In the genomic region with DNA sequence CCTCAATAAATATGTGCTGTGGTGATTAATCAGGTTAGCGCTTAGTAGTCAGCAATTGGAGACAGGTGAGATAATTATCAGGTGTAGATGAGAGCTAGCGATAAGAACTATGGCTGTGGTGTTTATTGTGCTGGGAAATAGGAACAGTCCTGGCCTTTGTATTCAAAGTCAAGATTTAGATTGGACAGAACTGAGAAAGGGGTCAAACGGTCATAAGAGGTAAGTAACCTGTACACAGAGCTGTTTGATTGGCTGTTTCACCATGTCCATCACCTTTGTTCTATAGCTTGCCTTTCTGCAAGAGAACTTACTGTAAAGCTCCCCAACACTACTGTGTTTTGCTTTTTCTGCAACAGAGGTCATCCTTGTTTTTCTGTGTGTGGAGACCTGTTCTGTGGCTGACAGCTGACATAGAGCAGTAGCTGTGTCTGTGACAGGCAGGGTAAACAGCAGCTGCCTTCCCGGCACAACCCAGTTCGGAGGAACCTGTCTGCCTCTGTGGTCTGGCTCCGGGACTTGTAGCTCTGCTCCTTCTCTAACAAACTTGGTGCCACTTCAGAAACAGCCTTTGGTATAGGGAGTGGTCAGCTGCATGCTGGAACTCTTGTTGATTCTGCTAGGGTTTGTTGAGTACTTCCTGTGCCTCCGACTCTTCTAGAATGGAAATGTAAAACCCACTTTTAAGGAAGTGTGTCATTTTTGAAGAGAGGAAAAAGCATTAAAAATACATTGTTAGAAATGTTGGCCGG, we compare ENCODE assay signal across 9 cellular contexts. TPM values are rescaled to one million over a fixed set of nuclear protein-coding genes. Genes with fewer than 3 reads are reported as not detected.
DNase-seq lines count a peak whose midpoint lies in the region; ATAC-seq, FAIRE-seq and TF ChIP-seq lines count a peak whose summit lies in the region.
"Had no signal": no experiment of that assay in that cellular context is flagged by ENCODE, and none has a peak within 500 bp of the region (broad histone marks: within the 10 kb centered on the region; RNA-seq: fewer than 3 reads in every experiment).

No MANE protein-coding gene starts in this region.

- CTCF ChIA-PET in A673 (lab: Charles Lee), result no interaction called here

- FAIRE-seq in GM19239 (lab: Jason Lieb, UNC), result peak; percentile 42

- H3K4me3 ChIP-seq in gastroesophageal sphincter (no peak overlapping the region), sigmoid colon (no peak overlapping the region), A673 (ENCODE audit: low read depth, low read length, poor library complexity, severe bottlenecking) (no peak overlapping the region)

- TF ChIP-seq CTCF in VCaP (conservative IDR thresholded peaks at IDR 0.05) (no peak), gastroesophageal sphincter (IDR thresholded peaks at IDR 0.05) (no peak), sigmoid colon (IDR thresholded peaks at IDR 0.05) (no peak), A673 (conservative IDR thresholded peaks at IDR 0.05; ENCODE audit: low read depth, low read length) (no peak)

- POLR2A ChIA-PET in A673 (lab: Charles Lee; ENCODE audit: low non-redundant PET), result no interaction called here

- intact Hi-C loops in sigmoid colon (cut with DNase I) (loop anchor here (2.0 kb wide), 1 partner anchor 21 kb away; a partner anchor contains a TSS), A673 (cut with micrococcal nuclease; ENCODE audit: unreplicated experiment) (no loop called here)

- TF ChIP-seq EP300 in gastroesophageal sphincter (IDR thresholded peaks at IDR 0.05) (no peak), sigmoid colon (IDR thresholded peaks at IDR 0.05) (peak in 2 of 4 donors; percentile 68 to 84)

- H3K9me3 ChIP-seq in gastroesophageal sphincter, result no peaks in the 10 kb centered on the region
- no peaks in the 10 kb centered on the region for H3K9me3 ChIP-seq in sigmoid colon
- H3K9me3 ChIP-seq in A673 (ENCODE audit: low read depth, low read length, poor library complexity, severe bottlenecking), result no peaks in the 10 kb centered on the region

- no peak for DNase-seq in GM19239 (ENCODE audit: insufficient read length, low spot score)
- DNase-seq in sigmoid colon, result peak; percentile 89
- DNase-seq in GF-D8 (lab: John Stamatoyannopoulos, UW), result no peak
- DNase-seq in A673 (ENCODE audit: low spot score), result no peak

- H3K27ac ChIP-seq in VCaP (peak overlapping the region; percentile 69), gastroesophageal sphincter (peak overlapping the region in 1 of 4 donors; percentile 7), sigmoid colon (peak overlapping the region; percentile 18 to 81 (median 68)), A673 (ENCODE audit: low read depth, low read length, poor library complexity, severe bottlenecking) (no peak overlapping the region)

- H3K36me3 ChIP-seq in gastroesophageal sphincter, result no peaks in the 10 kb centered on the region
- no peaks in the 10 kb centered on the region for H3K36me3 ChIP-seq in sigmoid colon
- H3K36me3 ChIP-seq in A673 (ENCODE audit: insufficient read depth, low read length, poor library complexity, severe bottlenecking), result no peaks in the 10 kb centered on the region

- 78 to 83% methylated on average over 3 of the region's 8 CpGs for WGBS in gastroesophageal sphincter (ENCODE audit: low coverage in 1 of 2), 2 donors
- WGBS in sigmoid colon, 2 donors, result 37 to 52% methylated on average over 8 of the region's 8 CpGs

- TF ChIP-seq POLR2A in gastroesophageal sphincter (IDR thresholded peaks at IDR 0.05) (no peak), sigmoid colon (IDR thresholded peaks at IDR 0.05) (no peak)

- no TSS peak for BruUV-seq in A673 (replicated peaks; lab: Mats Ljungman, UMichigan)

- ATAC-seq in gastroesophageal sphincter (peak; percentile 41), GM21381 (IDR thresholded peaks at IDR 0.05; ENCODE audit: unreplicated experiment) (no peak), HG03520 (IDR thresholded peaks at IDR 0.05; ENCODE audit: unreplicated experiment) (no peak)

- H3K27me3 ChIP-seq in gastroesophageal sphincter (no peaks in the 10 kb centered on the region), sigmoid colon (no peaks in the 10 kb centered on the region), A673 (replicated peaks; ENCODE audit: insufficient read depth, low read depth, low read length, poor library complexity) (no peaks in the 10 kb centered on the region)

- H3K4me1 ChIP-seq in gastroesophageal sphincter, result peaks cover 0 to 11% (median 0%) of the 10 kb centered on the region in 3 donors
- peaks cover 0 to 39% (median 20%) of the 10 kb centered on the region in 4 donors for H3K4me1 ChIP-seq in sigmoid colon
- H3K4me1 ChIP-seq in A673 (ENCODE audit: insufficient read depth, low read length, poor library complexity, severe bottlenecking), result peaks cover 5% of the 10 kb centered on the region

RNA-seq across cellular contexts. Expression of a gene that starts 21.1 kb away (rescaled TPM):
- 100 to 1,000 TPM; 190 to 309 (median 205) TPM for total RNA-seq in gastroesophageal sphincter
- 100 to 1,000 TPM; 173 to 253 (median 224) TPM for total RNA-seq in sigmoid colon
- 100 to 1,000 TPM; 202 to 375 (median 294) TPM for polyA plus RNA-seq in sigmoid colon
- total RNA-seq in A673 (2021), result 188 and 198 TPM in 2 replicates

RNA-seq across cellular contexts. Expression of a gene that starts 29.9 kb away (rescaled TPM):
- total RNA-seq in gastroesophageal sphincter, result not detected
- not detected for total RNA-seq in sigmoid colon
- polyA plus RNA-seq in sigmoid colon, result 10 to 100 TPM in 1 of 3 donors, 1 to 10 TPM in 1, under 1 TPM in 1; 0.54 to 13.8 (median 6.0) TPM
- total RNA-seq in A673 (2021), result not detected in 2 replicates

RNA-seq across cellular contexts. Expression of a gene that starts 54.6 kb away (rescaled TPM):
- total RNA-seq in gastroesophageal sphincter (not detected), sigmoid colon (not detected), A673 (2021) (not detected in 2 replicates)
- 1 to 10 TPM in 2 of 3 donors, under 1 TPM in 1; 0.20 to 6.9 (median 6.0) TPM for polyA plus RNA-seq in sigmoid colon
- total RNA-seq: liver had no signal
- polyA plus RNA-seq: liver had no signal
